In the genomic region with DNA sequence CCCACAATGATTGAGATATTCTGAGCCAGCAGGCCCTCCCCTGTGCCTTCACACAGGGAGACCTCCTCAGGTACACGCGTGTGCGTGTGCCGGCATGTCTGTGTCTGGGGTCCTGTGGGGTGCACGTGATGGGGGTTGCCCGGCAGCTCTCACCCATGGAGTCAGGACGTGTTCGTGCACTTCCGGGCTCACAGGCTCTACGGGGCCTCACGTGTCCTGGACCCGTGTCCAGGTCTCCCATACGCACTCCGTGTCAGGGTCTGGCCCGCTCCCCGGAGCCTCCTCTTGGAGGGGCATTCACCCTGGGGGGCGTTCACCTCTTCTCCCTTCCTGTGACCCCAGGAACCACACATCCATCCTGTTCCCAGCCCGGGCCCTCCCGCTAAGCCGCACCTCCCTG, we compare ENCODE assay signal across 14 cellular contexts. TPM values are rescaled to one million over a fixed set of nuclear protein-coding genes. Genes with fewer than 3 reads are reported as not detected.
"Had no signal": no experiment of that assay in that cellular context is flagged by ENCODE, and none has a peak within 500 bp of the region (broad histone marks: within the 10 kb centered on the region; RNA-seq: fewer than 3 reads in every experiment).

No MANE protein-coding gene starts in this region.

- H3K36me3 Mint-ChIP-seq: activated naive CD8-positive, alpha-beta T cell treated with anti-CD3 and anti-CD28 coated beads for 36 hours had no signal

- H3K4me3 Mint-ChIP-seq: activated naive CD8-positive, alpha-beta T cell treated with anti-CD3 and anti-CD28 coated beads for 36 hours; activated T-cell treated with anti-CD3 and anti-CD28 coated beads, Interleukin-2, amount 50 U/mL, for 24 hours; T-helper 1 cell treated with Interleukin-12 subunit alpha and Interleukin-12 subunit beta and Interleukin-4 antibody, amounts not matched to agents 30 μg/mL and 1 μg/mL, for 36 hours had no signal

- H3K9me3 Mint-ChIP-seq: activated naive CD8-positive, alpha-beta T cell treated with anti-CD3 and anti-CD28 coated beads for 36 hours; activated T-cell treated with anti-CD3 and anti-CD28 coated beads, Interleukin-2, amount 50 U/mL, for 24 hours; T-helper 1 cell treated with Interleukin-12 subunit alpha and Interleukin-12 subunit beta and Interleukin-4 antibody, amounts not matched to agents 30 μg/mL and 1 μg/mL, for 36 hours had no signal

- DNase-seq: activated gamma-delta T cell; activated naive CD8-positive, alpha-beta T cell treated with anti-CD3 and anti-CD28 coated beads for 36 hours; activated T-cell treated with anti-CD3 and anti-CD28 coated beads, Interleukin-2, amount 50 U/mL, for 24 hours; anterior cingulate cortex; foreskin melanocyte; posterior cingulate gyrus; spleen; stimulated activated CD4-positive, alpha-beta T cell treated with anti-CD3 and anti-CD28 coated beads, Interleukin-2, amount 100 ng/mL, for 24 hours; stimulated activated naive CD8-positive, alpha-beta T cell treated with anti-CD3 and anti-CD28 coated beads, Interleukin-15, Interleukin-2, amounts not matched to agents 100 U/mL and 50 U/mL, for 24 hours had no signal

- H3K27ac Mint-ChIP-seq: activated naive CD8-positive, alpha-beta T cell treated with anti-CD3 and anti-CD28 coated beads for 36 hours; activated T-cell treated with anti-CD3 and anti-CD28 coated beads, Interleukin-2, amount 50 U/mL, for 24 hours; T-helper 1 cell treated with Interleukin-12 subunit alpha and Interleukin-12 subunit beta and Interleukin-4 antibody, amounts not matched to agents 30 μg/mL and 1 μg/mL, for 36 hours had no signal

- ATAC-seq: right cardiac atrium; stimulated activated naive CD8-positive, alpha-beta T cell treated with anti-CD3 and anti-CD28 coated beads, Interleukin-15, Interleukin-2, amounts not matched to agents 100 U/mL and 50 U/mL, for 24 hours had no signal

RNA-seq across cellular contexts. Expression of a gene that starts 13.1 kb away (rescaled TPM):
- total RNA-seq: activated naive CD8-positive, alpha-beta T cell treated with anti-CD3 and anti-CD28 coated beads for 36 hours had no signal

RNA-seq across cellular contexts. Expression of a gene that starts 29.4 kb away (rescaled TPM):
- total RNA-seq: temporal lobe had no signal

RNA-seq across cellular contexts. Expression of a gene that starts 45.0 kb away (rescaled TPM):
- total RNA-seq: activated naive CD8-positive, alpha-beta T cell treated with anti-CD3 and anti-CD28 coated beads for 36 hours; bronchial epithelial cell; kidney epithelial cell had no signal
